In genomic region chr10:104232613-104233102, GRCh38 we compare ENCODE assay signal across 8 cellular contexts. TPM values are rescaled to one million over a fixed set of nuclear protein-coding genes. Genes with fewer than 3 reads are reported as not detected.
DNase-seq lines count a peak whose midpoint lies in the region; ATAC-seq and TF ChIP-seq lines count a peak whose summit lies in the region.

No MANE protein-coding gene starts in this region.

- H3K27ac Mint-ChIP-seq in activated CD8-positive, alpha-beta memory T cell treated with anti-CD3 and anti-CD28 coated beads, Interleukin-2, amount 10 ng/mL, durations not matched to agents 7 days and 5 days = peak overlapping the region; percentile 40

- peaks cover 2% of the 10 kb centered on the region for H3K36me3 Mint-ChIP-seq in activated CD8-positive, alpha-beta memory T cell treated with anti-CD3 and anti-CD28 coated beads, Interleukin-2, amount 10 ng/mL, durations not matched to agents 7 days and 5 days

- peaks cover 29% of the 10 kb centered on the region for H3K27me3 Mint-ChIP-seq in activated CD8-positive, alpha-beta memory T cell treated with anti-CD3 and anti-CD28 coated beads, Interleukin-2, amount 10 ng/mL, durations not matched to agents 7 days and 5 days

- no peak for TF ChIP-seq CTCF in heart right ventricle (IDR thresholded peaks at IDR 0.05)

- H3K27ac ChIP-seq in heart right ventricle (no peak overlapping the region), skin epidermis (peak overlapping the region in 4 of 21 experiments; percentile 16 to 81 (median 68))

- no peak for DNase-seq in activated CD8-positive, alpha-beta memory T cell treated with anti-CD3 and anti-CD28 coated beads, Interleukin-2, amount 10 ng/mL, durations not matched to agents 7 days and 5 days
- DNase-seq in activated CD8-positive, alpha-beta memory T cell treated with anti-CD3 and anti-CD28 coated beads, Interleukin-2, amount 50 U/mL, for 4 hours = no peak
- DNase-seq in heart right ventricle = no peak
- no peak for DNase-seq in NCI-H82 treated with DMSO at 0.1 percent for 48 hours (lab: John Stamatoyannopoulos, UW; ENCODE audit: unreplicated experiment)
- no peak for DNase-seq in NCI-H2081 treated with DMSO at 0.1 percent for 48 hours (lab: John Stamatoyannopoulos, UW)
- no peak for DNase-seq in KG1 (lab: John Stamatoyannopoulos, UW)

- peaks cover 11% of the 10 kb centered on the region for H3K4me1 Mint-ChIP-seq in activated CD8-positive, alpha-beta memory T cell treated with anti-CD3 and anti-CD28 coated beads, Interleukin-2, amount 10 ng/mL, durations not matched to agents 7 days and 5 days

- peaks cover 0 to 9% (median 0%) of the 10 kb centered on the region in 7 donors for H3K27me3 ChIP-seq in heart right ventricle

- H3K9me3 ChIP-seq in heart right ventricle = peaks cover 0 to 14% (median 3%) of the 10 kb centered on the region in 11 donors

- CTCF ChIA-PET in activated CD8-positive, alpha-beta memory T cell treated with anti-CD3 and anti-CD28 coated beads, Interleukin-2, amount 10 ng/mL, durations not matched to agents 7 days and 5 days (lab: Charles Lee) = interaction anchor here (1.2 kb wide), 1 partner anchor 10 kb away, joined by 3 read pairs; no protein-coding TSS in a partner anchor

- WGBS in heart right ventricle, 2 donors = 14 to 16% methylated on average over 20 of the region's 20 CpGs

- H3K4me3 ChIP-seq in heart right ventricle = peak overlapping the region; percentile 68 to 99 (median 90)
- H3K4me3 ChIP-seq in skin epidermis = peak overlapping the region; percentile 53 to 96 (median 82)

- peaks cover 0 to 14% (median 9%) of the 10 kb centered on the region in 9 donors for H3K4me1 ChIP-seq in heart right ventricle

- intact Hi-C loops in heart right ventricle (cut with DNase I) = no loop called here

- peak overlapping the region; percentile 85 for H3K4me3 Mint-ChIP-seq in activated CD8-positive, alpha-beta memory T cell treated with anti-CD3 and anti-CD28 coated beads, Interleukin-2, amount 10 ng/mL, durations not matched to agents 7 days and 5 days

- no peaks in the 10 kb centered on the region for H3K36me3 ChIP-seq in heart right ventricle

- ATAC-seq in activated CD8-positive, alpha-beta memory T cell treated with anti-CD3 and anti-CD28 coated beads, Interleukin-2, amount 10 ng/mL, durations not matched to agents 7 days and 5 days = peak; percentile 46
- peak; percentile 59 for ATAC-seq in SK-N-SH treated with all-trans-retinoic acid at 6 μM for 48 hours
- ATAC-seq in heart right ventricle = peak; percentile 15 to 57 (median 25)

- peaks cover 5% of the 10 kb centered on the region for H3K9me3 Mint-ChIP-seq in activated CD8-positive, alpha-beta memory T cell treated with anti-CD3 and anti-CD28 coated beads, Interleukin-2, amount 10 ng/mL, durations not matched to agents 7 days and 5 days (ENCODE audit: low read depth)

TF ChIP-seq in SK-N-SH treated with all-trans-retinoic acid at 6 μM for 48 hours, 23 proteins besides CTCF, POLR2A, EP300 and RAD21:
- TF ChIP-seq RARB (CRISPR knock-in tag; IDR thresholded peaks at IDR 0.05) (no peak), TSHZ2 (CRISPR knock-in tag; IDR thresholded peaks at IDR 0.05) (no peak), CSDC2 (CRISPR knock-in tag; IDR thresholded peaks at IDR 0.05) (no peak), CSRNP3 (CRISPR knock-in tag; IDR thresholded peaks at IDR 0.05) (no peak), GLIS3 (CRISPR knock-in tag; IDR thresholded peaks at IDR 0.05) (no peak), ARNTL (CRISPR knock-in tag; IDR thresholded peaks at IDR 0.05; ENCODE audit: borderline replicate concordance, low read depth) (no peak), PATZ1 (CRISPR knock-in tag; IDR thresholded peaks at IDR 0.05; ENCODE audit: borderline replicate concordance) (no peak), ISL1 (CRISPR knock-in tag; IDR thresholded peaks at IDR 0.05) (no peak), ZNF565 (CRISPR knock-in tag; conservative IDR thresholded peaks at IDR 0.05; ENCODE audit: low read depth) (no peak), OSR1 (CRISPR knock-in tag; IDR thresholded peaks at IDR 0.05) (no peak), ZC3H10 (CRISPR knock-in tag; IDR thresholded peaks at IDR 0.05) (no peak), POU6F1 (CRISPR knock-in tag; IDR thresholded peaks at IDR 0.05; ENCODE audit: borderline replicate concordance, low read depth) (no peak), BACH2 (CRISPR knock-in tag; IDR thresholded peaks at IDR 0.05; ENCODE audit: borderline replicate concordance) (no peak), SNAI2 (CRISPR knock-in tag; IDR thresholded peaks at IDR 0.05) (no peak)
TF ChIP-seq in SK-N-SH treated with all-trans-retinoic acid at 6 μM for 48 hours: peak in this region for 0.

RNA-seq across cellular contexts. Expression of gene CFAP43, which starts 0.5 kb away (rescaled TPM):
- total RNA-seq in activated CD8-positive, alpha-beta memory T cell treated with anti-CD3 and anti-CD28 coated beads, Interleukin-2, amount 10 ng/mL, durations not matched to agents 7 days and 5 days = not detected
- total RNA-seq in heart right ventricle = under 1 TPM in 4 of 10 donors, not detected in 6; 0.09 to 0.15 (median 0.12) TPM
- under 1 TPM; 0.06 to 0.37 TPM for polyA plus RNA-seq in heart right ventricle

RNA-seq across cellular contexts. Expression of gene GSTO1, which starts 22.0 kb away (rescaled TPM):
- total RNA-seq in activated CD8-positive, alpha-beta memory T cell treated with anti-CD3 and anti-CD28 coated beads, Interleukin-2, amount 10 ng/mL, durations not matched to agents 7 days and 5 days = 100 to 1,000 TPM; 128 to 161 TPM
- 100 to 1,000 TPM; 161 to 372 (median 220) TPM for total RNA-seq in heart right ventricle
- 100 to 1,000 TPM; 339 to 570 TPM for polyA plus RNA-seq in heart right ventricle

RNA-seq across cellular contexts. Expression of gene GSTO2, which starts 36.3 kb away (rescaled TPM):
- 1 to 10 TPM in 1 of 2 experiments, under 1 TPM in 1; 0.96 to 1.3 TPM for total RNA-seq in activated CD8-positive, alpha-beta memory T cell treated with anti-CD3 and anti-CD28 coated beads, Interleukin-2, amount 10 ng/mL, durations not matched to agents 7 days and 5 days
- 1 to 10 TPM in 4 of 10 donors, under 1 TPM in 6; 0.57 to 1.6 (median 0.97) TPM for total RNA-seq in heart right ventricle
- under 1 TPM; 0.25 to 0.51 TPM for polyA plus RNA-seq in heart right ventricle
